7 cellular contexts compared by ENCODE assay signal in the genomic region with DNA sequence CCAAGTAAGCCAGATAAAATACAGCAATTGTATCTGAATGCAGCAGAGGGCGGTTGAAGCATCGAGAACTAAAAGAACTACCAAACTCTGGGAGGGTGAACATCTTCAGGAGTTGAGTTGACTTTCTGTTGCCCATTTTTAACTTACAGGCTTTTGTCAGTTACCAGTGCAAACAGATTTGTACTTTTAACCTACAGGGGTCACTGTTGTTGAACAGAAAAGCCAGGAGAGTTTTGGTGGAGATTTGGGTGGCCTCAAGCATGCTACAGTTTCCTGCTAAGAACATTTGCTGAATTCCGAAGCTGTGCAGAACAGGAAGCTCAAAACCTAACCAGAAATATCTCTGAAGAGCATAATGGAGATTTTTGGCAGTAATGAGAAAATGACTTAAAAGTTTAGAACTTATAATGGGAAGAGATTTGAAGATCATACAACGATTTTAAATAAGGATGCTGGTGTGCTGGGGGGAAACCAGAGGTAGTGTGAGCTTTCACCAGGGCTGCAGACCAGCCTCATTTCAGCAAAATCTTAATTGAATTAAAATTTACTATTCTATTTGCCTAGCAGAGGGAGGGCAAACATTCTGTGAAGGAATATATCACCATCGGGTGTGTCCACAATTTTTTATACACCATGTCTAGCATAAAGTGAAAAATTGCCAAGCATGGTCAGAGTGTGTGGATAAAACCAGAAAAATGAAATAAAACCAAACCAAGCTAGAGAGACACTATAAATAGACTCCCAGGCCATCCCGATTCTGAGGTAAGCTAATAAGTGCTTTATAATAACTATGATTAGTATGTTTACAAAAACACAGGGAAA.
DNase-seq lines count a peak whose midpoint lies in the region; TF ChIP-seq lines count a peak whose summit lies in the region.

No MANE protein-coding gene starts in this region.

- H3F3A ChIP-seq in GM23248 (ENCODE audit: insufficient read depth) = no peaks in the 10 kb centered on the region

- H4K20me1 ChIP-seq in GM23248 (ENCODE audit: insufficient read depth) = no peaks in the 10 kb centered on the region

- H3K9me3 ChIP-seq in GM23248 (ENCODE audit: low read depth) (no peaks in the 10 kb centered on the region), adipocyte (ENCODE audit: control insufficient read depth, low read length) (no peaks in the 10 kb centered on the region), stomach (no peaks in the 10 kb centered on the region)

- H3K4me2 ChIP-seq in GM23248 (ENCODE audit: unreplicated experiment) = no peak overlapping the region

- no peak overlapping the region for H3K27ac ChIP-seq in GM23248
- H3K27ac ChIP-seq in stomach = no peak overlapping the region

- peak; percentile 66 for TF ChIP-seq CTCF in GM12873 (IDR thresholded peaks at IDR 0.05; ENCODE audit: insufficient read depth, low read depth, low read length, missing control alignments)
- TF ChIP-seq CTCF in stomach (IDR thresholded peaks at IDR 0.05) = peak in 5 of 7 experiments; percentile 30 to 48 (median 37)

- intact Hi-C loops in stomach (cut with DNase I; ENCODE audit: low total_unique reads) = loop anchor here (10.0 kb wide), 1 partner anchor 90 kb away; no protein-coding TSS in a partner anchor

- H3K27me3 ChIP-seq in GM23248 (replicated peaks; ENCODE audit: insufficient read depth) = no peaks in the 10 kb centered on the region
- no peaks in the 10 kb centered on the region for H3K27me3 ChIP-seq in adipocyte (replicated peaks; ENCODE audit: control insufficient read depth, insufficient read depth, low read length)
- no peaks in the 10 kb centered on the region for H3K27me3 ChIP-seq in stomach

- no peaks in the 10 kb centered on the region for H3K79me2 ChIP-seq in GM23248 (ENCODE audit: insufficient read depth)

- no peak overlapping the region for H3K9ac ChIP-seq in GM23248
- H3K9ac ChIP-seq in adipocyte (ENCODE audit: low read length) = peak overlapping the region; percentile 2

- no peak for TF ChIP-seq EP300 in stomach (IDR thresholded peaks at IDR 0.05)

- TF ChIP-seq POLR2A in stomach (IDR thresholded peaks at IDR 0.05) = no peak

- H2AFZ ChIP-seq in GM23248 = peak overlapping the region; percentile 76

- peak; percentile 75 for DNase-seq in GM23248
- peak; percentile 42 for DNase-seq in MV-4-11 (lab: John Stamatoyannopoulos, UW)
- peak; percentile 80 for DNase-seq in adipocyte (ENCODE audit: low read depth)
- peak; percentile 40 for DNase-seq in hepatic stellate cell (ENCODE audit: low spot score)
- DNase-seq in stomach = no peak
- no peak for DNase-seq in retina

- H3K4me3 ChIP-seq in GM23248 = no peak overlapping the region
- no peak overlapping the region for H3K4me3 ChIP-seq in adipocyte (ENCODE audit: low read length)
- H3K4me3 ChIP-seq in stomach = no peak overlapping the region

- H3K9me2 ChIP-seq in GM23248 (ENCODE audit: insufficient read depth) = no peaks in the 10 kb centered on the region

- 31 to 41% methylated on average over 6 of the region's 6 CpGs for WGBS in GM23248 (ENCODE audit: low coverage in 1 of 2, low lambda C conversion rate in 2 of 2, missing lambda C conversion rate in 2 of 2), 2 experiments
- 46 to 55% (median 48%) methylated on average over 6 of the region's 6 CpGs for WGBS in stomach, 5 donors

- H3K4me1 ChIP-seq in GM23248 (ENCODE audit: insufficient read depth) (no peaks in the 10 kb centered on the region), adipocyte (ENCODE audit: control insufficient read depth, insufficient read depth, low read length) (peaks cover 7% of the 10 kb centered on the region), stomach (peaks cover 0 to 11% (median 5%) of the 10 kb centered on the region in 4 donors)

- in situ Hi-C loops in GM23248 (cut with MboI) = loop anchor here (5.0 kb wide), 1 partner anchor 92 kb away; no protein-coding TSS in a partner anchor

- H3K36me3 ChIP-seq in GM23248 (ENCODE audit: low read depth) (no peaks in the 10 kb centered on the region), adipocyte (ENCODE audit: control insufficient read depth, insufficient read depth, low read length, severe bottlenecking) (no peaks in the 10 kb centered on the region), stomach (no peaks in the 10 kb centered on the region)

Comparison
In these comparisons a context has a peak if more than half of its experiments do, and no peak if none do; other contexts are left out.
1. DNase-seq: peak in GM23248 (single experiment), MV-4-11 (single experiment), adipocyte (single experiment) and hepatic stellate cell (single experiment); none in stomach (single experiment) and retina (single experiment).